Comparison of ENCODE assay signal across 16 cellular contexts in the genomic region with DNA sequence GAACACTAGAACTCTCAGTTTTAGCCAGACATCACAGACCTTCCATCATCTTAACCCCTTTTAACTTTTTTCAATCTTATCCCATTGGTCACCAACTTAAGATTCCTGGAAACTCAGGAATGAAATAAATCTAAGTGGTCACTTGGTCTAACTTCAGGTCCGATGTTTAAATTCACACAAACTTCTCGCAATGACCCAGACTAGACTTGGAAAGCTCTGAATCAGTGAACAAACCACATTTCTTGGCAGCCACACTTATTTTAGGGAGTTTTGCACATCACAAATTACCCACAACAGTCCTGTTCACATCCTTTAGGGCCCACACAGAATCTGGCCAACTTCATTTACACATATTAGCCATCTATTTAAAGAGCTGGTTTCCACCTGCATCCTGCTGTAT.
"Had no signal": no experiment of that assay in that cellular context is flagged by ENCODE, and none has a peak within 500 bp of the region (broad histone marks: within the 10 kb centered on the region; RNA-seq: fewer than 3 reads in every experiment).

No MANE protein-coding gene starts in this region.

- H3K36me3 ChIP-seq: esophagus muscularis mucosa, gastroesophageal sphincter, left lung, stomach, tibial artery, vagina had no signal

- H3K27ac Mint-ChIP-seq: activated CD8-positive, alpha-beta T cell treated with anti-CD3 and anti-CD28 coated beads, Interleukin-2, amount 10 ng/mL, durations not matched to agents 7 days and 5 days; activated T-helper 1 cell treated with anti-CD3 and anti-CD28 coated beads, Interleukin-12 subunit alpha, Interleukin-12 subunit beta, Interleukin-2, Interleukin-4 antibody, amounts not matched to agents 30 ng/mL and 10 ng/mL and 1 ng/mL, durations not matched to agents 14 hours and 24 hours and 36 hours; brain; nephron progenitor cell had no signal

- H3K4me3 Mint-ChIP-seq: activated CD8-positive, alpha-beta T cell treated with anti-CD3 and anti-CD28 coated beads, Interleukin-2, amount 10 ng/mL, durations not matched to agents 7 days and 5 days; activated T-helper 1 cell treated with anti-CD3 and anti-CD28 coated beads, Interleukin-12 subunit alpha, Interleukin-12 subunit beta, Interleukin-2, Interleukin-4 antibody, amounts not matched to agents 30 ng/mL and 10 ng/mL and 1 ng/mL, durations not matched to agents 14 hours and 24 hours and 36 hours; brain; nephron progenitor cell had no signal

- H3K9me3 Mint-ChIP-seq: activated T-helper 1 cell treated with anti-CD3 and anti-CD28 coated beads, Interleukin-12 subunit alpha, Interleukin-12 subunit beta, Interleukin-2, Interleukin-4 antibody, amounts not matched to agents 30 ng/mL and 10 ng/mL and 1 ng/mL, durations not matched to agents 14 hours and 24 hours and 36 hours had no signal

- DNase-seq: activated CD4-positive, alpha-beta T cell treated with anti-CD3 and anti-CD28 coated beads for 4 hours; activated CD8-positive, alpha-beta memory T cell treated with anti-CD3 and anti-CD28 coated beads, Interleukin-2, amount 50 U/mL, for 48 hours; activated CD8-positive, alpha-beta T cell treated with anti-CD3 and anti-CD28 coated beads, Interleukin-2, amount 10 ng/mL, durations not matched to agents 7 days and 5 days; activated naive CD4-positive, alpha-beta T cell; left lung; nephron progenitor cell; stimulated activated CD4-positive, alpha-beta T cell treated with anti-CD3 and anti-CD28 coated beads, Interleukin-4, amount 100 ng/mL, for 4 hours; stomach; T-helper 9 cell; tibial artery had no signal

- H3K27me3 ChIP-seq: esophagus muscularis mucosa, gastroesophageal sphincter, left lung, stomach, tibial artery, vagina had no signal

- H3K27ac ChIP-seq: esophagus muscularis mucosa, gastroesophageal sphincter, left lung, tibial artery, vagina, VCaP had no signal

- H3K9me3 ChIP-seq: esophagus muscularis mucosa, gastroesophageal sphincter, vagina had no signal

- H3K4me3 ChIP-seq: esophagus muscularis mucosa, gastroesophageal sphincter, left lung, stomach, tibial artery, vagina had no signal

- ATAC-seq: activated CD8-positive, alpha-beta T cell treated with anti-CD3 and anti-CD28 coated beads, Interleukin-2, amount 10 ng/mL, durations not matched to agents 7 days and 5 days; gastroesophageal sphincter; left lung had no signal

- H3K27me3 Mint-ChIP-seq: brain had no signal

- H3K4me1 ChIP-seq: gastroesophageal sphincter, left lung, vagina had no signal
